In genomic region chr16:2155091-2156024, GRCh38 we compare ENCODE assay signal across 8 cellular contexts. TPM values are rescaled to one million over a fixed set of nuclear protein-coding genes. Genes with fewer than 3 reads are reported as not detected.
A peak's percentile ranks its signal among the peaks of the same experiment; 100 is the strongest.
DNase-seq lines count a peak whose midpoint lies in the region; ATAC-seq, FAIRE-seq and TF ChIP-seq lines count a peak whose summit lies in the region.

Gene TRAF7, plus strand, starts transcription at chr16:2155782. Its CDS starts 8,139 bp downstream, at chr16:2163921.

- H3K4me2 ChIP-seq in OCI-LY3 (ENCODE audit: low read length) = peak within 1 kb of the TSS; percentile 99

- FAIRE-seq in endometrium (lab: Jason Lieb, UNC) = peak; percentile 99

- DNase-seq in D341Med (ENCODE audit: low spot score) = peak; percentile 93
- DNase-seq in HuH-7 (ENCODE audit: low spot score) = peak; percentile 98
- DNase-seq in activated CD8-positive, alpha-beta memory T cell treated with anti-CD3 and anti-CD28 coated beads, Interleukin-2, amount 50 U/mL, for 48 hours = peak; percentile 97
- peak; percentile 97 for DNase-seq in stimulated activated CD8-positive, alpha-beta memory T cell treated with anti-CD3 and anti-CD28 coated beads, Interleukin-15, amount 100 ng/mL, for 4 hours (ENCODE audit: low read depth in 2 of 2)

- WGBS in mesodermal cell (ENCODE audit: insufficient coverage in 2 of 2), 2 experiments = 0% methylated on average over 75 of the region's 103 CpGs

- H2AFZ ChIP-seq in OCI-LY3 (ENCODE audit: low read depth, low read length) = no peak within 1 kb of the TSS

- H3K9me3 ChIP-seq in OCI-LY3 (ENCODE audit: insufficient read depth, low read length) (no peaks in the 10 kb centered on the region), mesodermal cell (ENCODE audit: control insufficient read depth, low read length) (no peaks in the 10 kb centered on the region)

- H3K36me3 ChIP-seq in OCI-LY3 (replicated peaks; ENCODE audit: low read depth, low read length) = peaks cover 37% of the 10 kb centered on the region
- H3K36me3 ChIP-seq in mesodermal cell (ENCODE audit: control insufficient read depth, insufficient read depth, low read length) = peaks cover 41% of the 10 kb centered on the region

- H3K4me3 ChIP-seq in OCI-LY3 (ENCODE audit: low read length) (peak within 1 kb of the TSS; percentile 88), mesodermal cell (ENCODE audit: extremely low read depth, insufficient read depth, low read length, poor library complexity, severe bottlenecking) (peak within 1 kb of the TSS; percentile 90)

- peak within 1 kb of the TSS; percentile 99 for H3K9ac ChIP-seq in OCI-LY3 (ENCODE audit: low read length)

- H3K27me3 ChIP-seq in OCI-LY3 (ENCODE audit: low read depth, low read length) = no peaks in the 10 kb centered on the region

- H3K4me1 ChIP-seq in OCI-LY3 (ENCODE audit: low read length) = peaks cover 59% of the 10 kb centered on the region
- H3K4me1 ChIP-seq in mesodermal cell (ENCODE audit: control insufficient read depth, insufficient read depth, low read length, poor library complexity, severe bottlenecking) = peaks cover 56% of the 10 kb centered on the region

- H3K79me2 ChIP-seq in OCI-LY3 (ENCODE audit: low read length) = peaks cover 84% of the 10 kb centered on the region

- H3K27ac ChIP-seq in OCI-LY3 (ENCODE audit: low read length) = peak within 1 kb of the TSS; percentile 72
- H3K27ac ChIP-seq in mesodermal cell (ENCODE audit: low read depth, low read length, severe bottlenecking) = peak within 1 kb of the TSS; percentile 55

- H4K20me1 ChIP-seq in OCI-LY3 (ENCODE audit: insufficient read depth, low read length) = peaks cover 62% of the 10 kb centered on the region

- ATAC-seq in GM21515 (IDR thresholded peaks at IDR 0.05; ENCODE audit: unreplicated experiment) = peak; percentile 81

- no peak for TF ChIP-seq CTCF in OCI-LY3 (IDR thresholded peaks at IDR 0.05; ENCODE audit: low read depth, low read length)

RNA-seq across cellular contexts. Expression of gene TRAF7, which starts in this region (rescaled TPM):
- 71.0 TPM for polyA plus RNA-seq in mesodermal cell (2013, experiment 1 of 2)
- polyA plus RNA-seq in mesodermal cell (2013, experiment 2 of 2) = 61.6 TPM

Comparison
In these comparisons a context has a peak if more than half of its experiments do, and no peak if none do; other contexts are left out.
1. Peak in every context shown above with its lines: DNase-seq, ATAC-seq, H3K4me3 ChIP-seq and H3K27ac ChIP-seq.